ENCODE assay signal across 12 cellular contexts in genomic region chr7:44990520-44991023, GRCh38. TPM values are rescaled to one million over a fixed set of nuclear protein-coding genes. Genes with fewer than 3 reads are reported as not detected.
DNase-seq lines count a peak whose midpoint lies in the region; ATAC-seq, FAIRE-seq and TF ChIP-seq lines count a peak whose summit lies in the region.
"Had no signal": no experiment of that assay in that cellular context is flagged by ENCODE, and none has a peak within 500 bp of the region (broad histone marks: within the 10 kb centered on the region; RNA-seq: fewer than 3 reads in every experiment).

No MANE protein-coding gene starts in this region.

- no peak for ATAC-seq in Right ventricle myocardium inferior
- no peak for ATAC-seq in gastroesophageal sphincter
- ATAC-seq in HG03196 (IDR thresholded peaks at IDR 0.05; ENCODE audit: unreplicated experiment) = no peak

- H3K4me2 ChIP-seq in keratinocyte (ENCODE audit: control insufficient read depth, extremely low read depth, insufficient read depth, low read depth, low read length) = peak overlapping the region; percentile 68

- DNase-seq in right atrium auricular region (ENCODE audit: low spot score) = no peak
- DNase-seq in Right ventricle myocardium inferior (ENCODE audit: missing footprints) = no peak
- peak; percentile 71 for DNase-seq in astrocyte of the hippocampus (ENCODE audit: low read depth, low spot score)
- no peak for DNase-seq in keratinocyte (ENCODE audit: low read depth, low spot score)
- no peak for DNase-seq in stimulated activated CD4-positive, alpha-beta T cell treated with anti-CD3 and anti-CD28 coated beads, Interleukin-1b, Interleukin-23, amount 100 ng/mL, for 48 hours
- DNase-seq in H7 = no peak
- DNase-seq: amygdala, H9 had no signal

- dilution Hi-C loops in keratinocyte (cut with MboI; ENCODE audit: extremely low pct_ligation_motif_present, low sequenced_read_pairs) = no loop called here

- H2AFZ ChIP-seq in keratinocyte (ENCODE audit: control insufficient read depth, low read length) = peak overlapping the region; percentile 63

- TF ChIP-seq POLR2A in gastroesophageal sphincter (IDR thresholded peaks at IDR 0.05) = no peak

- H3K4me1 ChIP-seq in right atrium auricular region (peaks cover 0 to 26% of the 10 kb centered on the region in 2 donors), keratinocyte (ENCODE audit: control insufficient read depth, extremely low read depth, insufficient read depth, low read length) (peaks cover 21% of the 10 kb centered on the region), gastroesophageal sphincter (peaks cover 0 to 16% (median 4%) of the 10 kb centered on the region in 3 donors)

- FAIRE-seq in keratinocyte (lab: Jason Lieb, UNC) = peak; percentile 58
- FAIRE-seq: GM18507, HTR-8/SVneo had no signal

- H3K9ac ChIP-seq in keratinocyte (ENCODE audit: control insufficient read depth, extremely low read depth, insufficient read depth, low read length) = peak overlapping the region; percentile 63

- no peak for TF ChIP-seq EP300 in gastroesophageal sphincter (IDR thresholded peaks at IDR 0.05)

- H3K27me3 ChIP-seq in right atrium auricular region (no peaks in the 10 kb centered on the region), keratinocyte (ENCODE audit: control insufficient read depth, extremely low read depth, insufficient read depth, low read length) (no peaks in the 10 kb centered on the region), gastroesophageal sphincter (no peaks in the 10 kb centered on the region), H7 (ENCODE audit: control insufficient read depth, insufficient read depth, low read length) (no peaks in the 10 kb centered on the region)

- H3K4me3 ChIP-seq in right atrium auricular region = no peak overlapping the region
- H3K4me3 ChIP-seq in keratinocyte (ENCODE audit: control insufficient read depth in 2 of 3, extremely low read depth in 1 of 3, insufficient read depth in 2 of 3, low read depth in 1 of 3, low read length in 3 of 3) = peak overlapping the region in 1 of 3 experiments; percentile 23
- H3K4me3 ChIP-seq in gastroesophageal sphincter = no peak overlapping the region
- H3K4me3 ChIP-seq in H7 (ENCODE audit: insufficient read depth, low read depth, low read length) = no peak overlapping the region

- H3K79me2 ChIP-seq in keratinocyte (ENCODE audit: control insufficient read depth, insufficient read depth, low read length) = peaks cover 9% of the 10 kb centered on the region

- peak overlapping the region; percentile 59 to 68 for H3K27ac ChIP-seq in right atrium auricular region
- peak overlapping the region; percentile 84 for H3K27ac ChIP-seq in keratinocyte (ENCODE audit: control insufficient read depth, insufficient read depth, low read length)
- peak overlapping the region in 1 of 4 donors; percentile 46 for H3K27ac ChIP-seq in gastroesophageal sphincter

- no peaks in the 10 kb centered on the region for H3K9me3 ChIP-seq in right atrium auricular region
- H3K9me3 ChIP-seq in keratinocyte (ENCODE audit: control insufficient read depth, low read depth, low read length) = no peaks in the 10 kb centered on the region
- H3K9me3 ChIP-seq in gastroesophageal sphincter = no peaks in the 10 kb centered on the region

- WGBS in gastroesophageal sphincter (ENCODE audit: low coverage in 1 of 2), 2 donors = 50 to 81% methylated on average over 3 of the region's 4 CpGs

- intact Hi-C loops in Right ventricle myocardium inferior (cut with DNase I) = no loop called here

- H4K20me1 ChIP-seq in keratinocyte (ENCODE audit: control insufficient read depth, extremely low read depth, insufficient read depth, low read length) = no peaks in the 10 kb centered on the region

- no peaks in the 10 kb centered on the region for H3K9me1 ChIP-seq in keratinocyte (ENCODE audit: control insufficient read depth, extremely low read depth, insufficient read depth, low read length)

- H3K36me3 ChIP-seq in right atrium auricular region = peaks cover under 1% of the 10 kb centered on the region
- peaks cover 0 to 4% of the 10 kb centered on the region in 2 experiments for H3K36me3 ChIP-seq in keratinocyte (ENCODE audit: control insufficient read depth in 2 of 2, extremely low read depth in 1 of 2, insufficient read depth in 2 of 2, low read length in 2 of 2)
- peaks cover 0 to under 1% of the 10 kb centered on the region in 2 donors for H3K36me3 ChIP-seq in gastroesophageal sphincter
- peaks cover 3% of the 10 kb centered on the region for H3K36me3 ChIP-seq in H7 (replicated peaks; ENCODE audit: control insufficient read depth, insufficient read depth, low read length)

- no peak for TF ChIP-seq CTCF in right atrium auricular region (IDR thresholded peaks at IDR 0.05)
- no peak for TF ChIP-seq CTCF in keratinocyte (optimal IDR thresholded peaks at IDR 0.05 in 1 of 3, IDR thresholded peaks at IDR 0.05 in 1 of 3, conservative IDR thresholded peaks at IDR 0.05 in 1 of 3; ENCODE audit: extremely low read depth in 1 of 3, insufficient read depth in 2 of 3, low read length in 3 of 3)
- TF ChIP-seq CTCF in gastroesophageal sphincter (IDR thresholded peaks at IDR 0.05) = no peak

RNA-seq across cellular contexts. Expression of gene CCM2, which starts 9.4 kb away (rescaled TPM):
- total RNA-seq in right atrium auricular region (10 to 100 TPM; 26.5 to 34.0 TPM), Right ventricle myocardium inferior (38.7 TPM), gastroesophageal sphincter (10 to 100 TPM; 35.8 to 62.0 (median 51.9) TPM)
- polyA plus RNA-seq in keratinocyte = 44.8 to 70.0 TPM (median 57.5 TPM) in 3 replicates
- 31.5 TPM for polyA plus RNA-seq in keratinocyte (2011; ENCODE audit: low read depth)
- polyA plus RNA-seq in keratinocyte (2011; cell fraction: cytosol; rRNA removed) = 58.8 and 93.0 TPM in 2 replicates
- polyA plus RNA-seq in keratinocyte (2011; cell fraction: nucleus; rRNA removed) = 62.5 and 88.4 TPM in 2 replicates
- 31.8 and 69.4 TPM in 2 replicates for polyA plus RNA-seq in keratinocyte (2012; ENCODE audit: low replicate concordance)
- polyA minus RNA-seq in keratinocyte = 60.1 to 222 TPM (median 81.8 TPM) in 3 replicates
- polyA minus RNA-seq in keratinocyte (2011; cell fraction: cytosol; rRNA and poly(A)+ RNA removed) = 93.0 TPM
- polyA minus RNA-seq in keratinocyte (2011; cell fraction: nucleus; rRNA and poly(A)+ RNA removed) = 33.3 and 46.5 TPM in 2 replicates
- total RNA-seq in H7 (2014; rRNA removed; shearing (Covaris generic)) = 42.4 and 43.9 TPM in 2 replicates

RNA-seq across cellular contexts. Expression of gene MYO1G, which starts 11.8 kb away (rescaled TPM):
- total RNA-seq in right atrium auricular region = 1 to 10 TPM in 1 of 2 donors, under 1 TPM in 1; 0.78 to 2.2 TPM
- 1.9 TPM for total RNA-seq in Right ventricle myocardium inferior
- polyA plus RNA-seq in keratinocyte = 0.02 to 0.13 TPM (median 0.03 TPM) in 3 replicates
- polyA plus RNA-seq in keratinocyte (2011; ENCODE audit: low read depth) = 0.20 TPM
- polyA plus RNA-seq in keratinocyte (2011; cell fraction: cytosol; rRNA removed) = not detected in 2 replicates
- 0.09 and 0.12 TPM in 2 replicates for polyA plus RNA-seq in keratinocyte (2011; cell fraction: nucleus; rRNA removed)
- 0.03 and 0.14 TPM in 2 replicates for polyA plus RNA-seq in keratinocyte (2012; ENCODE audit: low replicate concordance)
- polyA minus RNA-seq in keratinocyte = 0.13 to 0.26 TPM in 2 of 3 replicates, not detected in the other
- 1.2 TPM for polyA minus RNA-seq in keratinocyte (2011; cell fraction: cytosol; rRNA and poly(A)+ RNA removed)
- 0.54 and 0.63 TPM in 2 replicates for polyA minus RNA-seq in keratinocyte (2011; cell fraction: nucleus; rRNA and poly(A)+ RNA removed)
- total RNA-seq in gastroesophageal sphincter = 1 to 10 TPM; 1.4 to 3.6 (median 2.0) TPM
- total RNA-seq in H7 (2014; rRNA removed; shearing (Covaris generic)) = not detected in 2 replicates
